ENCODE assay signal across 1 cellular context in the genomic region with DNA sequence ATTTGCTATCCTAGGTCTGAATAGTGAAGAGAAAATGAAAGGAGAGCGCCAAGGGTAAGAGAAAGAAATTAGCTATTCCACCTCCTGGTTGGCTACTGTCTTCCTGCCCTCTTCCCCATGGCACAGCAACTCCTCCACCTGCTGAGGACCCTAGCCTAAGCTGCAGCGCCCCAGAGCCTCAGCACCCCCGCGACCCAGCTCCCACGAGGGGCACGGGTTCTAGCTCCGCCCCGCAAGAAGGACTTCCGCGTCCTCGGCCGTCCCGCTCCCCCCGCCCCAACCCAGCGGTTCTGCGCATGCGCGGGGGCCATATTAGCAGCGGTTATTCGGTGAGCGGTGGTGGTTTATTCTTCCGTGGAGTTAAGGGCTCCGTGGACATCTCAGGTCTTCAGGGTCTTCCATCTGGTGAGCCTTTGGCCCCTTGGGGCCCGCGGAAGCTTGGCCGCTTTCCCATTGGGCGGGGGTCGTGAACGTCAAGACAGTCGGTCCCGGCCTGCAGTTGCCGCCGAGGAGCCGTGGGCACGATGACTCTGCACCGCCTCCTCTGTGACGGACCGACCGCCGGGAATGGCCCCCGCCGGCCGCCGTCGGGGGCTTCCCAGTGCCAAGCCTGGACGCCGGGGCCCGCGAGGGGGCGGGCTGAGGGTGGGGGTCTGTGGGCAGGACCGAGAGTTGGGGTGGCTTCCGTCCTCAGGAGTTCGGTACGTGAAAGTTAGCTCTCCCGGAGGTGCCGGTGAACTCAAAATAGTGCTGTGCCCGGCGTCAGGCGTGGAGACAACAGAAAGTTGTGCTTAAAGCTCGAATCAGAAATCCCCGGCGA.
TF ChIP-seq lines count a peak whose summit lies in the region.

A gene (plus strand): TSS at position 310 of the 820 bp plus-strand sequence. CDS start 1,484 bp downstream, outside the sequence.

TF ChIP-seq in A549, 52 proteins besides CTCF, POLR2A, EP300 and RAD21 (continued from another document):
- TF ChIP-seq BHLHE40 (IDR thresholded peaks at IDR 0.05; ENCODE audit: low read depth, low read length), result no peak
- no peak for TF ChIP-seq KDM1A (IDR thresholded peaks at IDR 0.05; ENCODE audit: low read depth)
- TF ChIP-seq, protein P1, sequence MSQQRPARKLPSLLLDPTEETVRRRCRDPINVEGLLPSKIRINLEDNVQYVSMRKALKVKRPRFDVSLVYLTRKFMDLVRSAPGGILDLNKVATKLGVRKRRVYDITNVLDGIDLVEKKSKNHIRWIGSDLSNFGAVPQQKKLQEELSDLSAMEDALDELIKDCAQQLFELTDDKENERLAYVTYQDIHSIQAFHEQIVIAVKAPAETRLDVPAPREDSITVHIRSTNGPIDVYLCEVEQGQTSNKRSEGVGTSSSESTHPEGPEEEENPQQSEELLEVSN (IDR thresholded peaks at IDR 0.05; ENCODE audit: borderline replicate concordance, low read depth), result peak; percentile 61; the same call in 1 of the 2 replicates
- TF ChIP-seq, protein P2, sequence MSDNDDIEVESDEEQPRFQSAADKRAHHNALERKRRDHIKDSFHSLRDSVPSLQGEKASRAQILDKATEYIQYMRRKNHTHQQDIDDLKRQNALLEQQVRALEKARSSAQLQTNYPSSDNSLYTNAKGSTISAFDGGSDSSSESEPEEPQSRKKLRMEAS (IDR thresholded peaks at IDR 0.05), result peak; percentile 96
- TF ChIP-seq, protein P3, sequence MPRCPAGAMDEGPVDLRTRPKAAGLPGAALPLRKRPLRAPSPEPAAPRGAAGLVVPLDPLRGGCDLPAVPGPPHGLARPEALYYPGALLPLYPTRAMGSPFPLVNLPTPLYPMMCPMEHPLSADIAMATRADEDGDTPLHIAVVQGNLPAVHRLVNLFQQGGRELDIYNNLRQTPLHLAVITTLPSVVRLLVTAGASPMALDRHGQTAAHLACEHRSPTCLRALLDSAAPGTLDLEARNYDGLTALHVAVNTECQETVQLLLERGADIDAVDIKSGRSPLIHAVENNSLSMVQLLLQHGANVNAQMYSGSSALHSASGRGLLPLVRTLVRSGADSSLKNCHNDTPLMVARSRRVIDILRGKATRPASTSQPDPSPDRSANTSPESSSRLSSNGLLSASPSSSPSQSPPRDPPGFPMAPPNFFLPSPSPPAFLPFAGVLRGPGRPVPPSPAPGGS (IDR thresholded peaks at IDR 0.05), result peak; percentile 95; the same call in 2 of the 3 replicates
- TF ChIP-seq ZFP36 (IDR thresholded peaks at IDR 0.05; ENCODE audit: borderline replicate concordance, partially characterized antibody), result no peak
- TF ChIP-seq TP53 (CRISPR knock-in tag; IDR thresholded peaks at IDR 0.05), result no peak
- TF ChIP-seq HOXB13 (CRISPR knock-in tag; IDR thresholded peaks at IDR 0.05; ENCODE audit: low read depth), result no peak
- TF ChIP-seq HDAC2 (IDR thresholded peaks at IDR 0.05), result no peak
- TF ChIP-seq KDM5A (IDR thresholded peaks at IDR 0.05), result no peak
- TF ChIP-seq, protein P4, sequence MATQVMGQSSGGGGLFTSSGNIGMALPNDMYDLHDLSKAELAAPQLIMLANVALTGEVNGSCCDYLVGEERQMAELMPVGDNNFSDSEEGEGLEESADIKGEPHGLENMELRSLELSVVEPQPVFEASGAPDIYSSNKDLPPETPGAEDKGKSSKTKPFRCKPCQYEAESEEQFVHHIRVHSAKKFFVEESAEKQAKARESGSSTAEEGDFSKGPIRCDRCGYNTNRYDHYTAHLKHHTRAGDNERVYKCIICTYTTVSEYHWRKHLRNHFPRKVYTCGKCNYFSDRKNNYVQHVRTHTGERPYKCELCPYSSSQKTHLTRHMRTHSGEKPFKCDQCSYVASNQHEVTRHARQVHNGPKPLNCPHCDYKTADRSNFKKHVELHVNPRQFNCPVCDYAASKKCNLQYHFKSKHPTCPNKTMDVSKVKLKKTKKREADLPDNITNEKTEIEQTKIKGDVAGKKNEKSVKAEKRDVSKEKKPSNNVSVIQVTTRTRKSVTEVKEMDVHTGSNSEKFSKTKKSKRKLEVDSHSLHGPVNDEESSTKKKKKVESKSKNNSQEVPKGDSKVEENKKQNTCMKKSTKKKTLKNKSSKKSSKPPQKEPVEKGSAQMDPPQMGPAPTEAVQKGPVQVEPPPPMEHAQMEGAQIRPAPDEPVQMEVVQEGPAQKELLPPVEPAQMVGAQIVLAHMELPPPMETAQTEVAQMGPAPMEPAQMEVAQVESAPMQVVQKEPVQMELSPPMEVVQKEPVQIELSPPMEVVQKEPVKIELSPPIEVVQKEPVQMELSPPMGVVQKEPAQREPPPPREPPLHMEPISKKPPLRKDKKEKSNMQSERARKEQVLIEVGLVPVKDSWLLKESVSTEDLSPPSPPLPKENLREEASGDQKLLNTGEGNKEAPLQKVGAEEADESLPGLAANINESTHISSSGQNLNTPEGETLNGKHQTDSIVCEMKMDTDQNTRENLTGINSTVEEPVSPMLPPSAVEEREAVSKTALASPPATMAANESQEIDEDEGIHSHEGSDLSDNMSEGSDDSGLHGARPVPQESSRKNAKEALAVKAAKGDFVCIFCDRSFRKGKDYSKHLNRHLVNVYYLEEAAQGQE (IDR thresholded peaks at IDR 0.05), result no peak
- no peak for TF ChIP-seq NFE2L2 (conservative IDR thresholded peaks at IDR 0.05; ENCODE audit: low read length)
